In the genomic region with DNA sequence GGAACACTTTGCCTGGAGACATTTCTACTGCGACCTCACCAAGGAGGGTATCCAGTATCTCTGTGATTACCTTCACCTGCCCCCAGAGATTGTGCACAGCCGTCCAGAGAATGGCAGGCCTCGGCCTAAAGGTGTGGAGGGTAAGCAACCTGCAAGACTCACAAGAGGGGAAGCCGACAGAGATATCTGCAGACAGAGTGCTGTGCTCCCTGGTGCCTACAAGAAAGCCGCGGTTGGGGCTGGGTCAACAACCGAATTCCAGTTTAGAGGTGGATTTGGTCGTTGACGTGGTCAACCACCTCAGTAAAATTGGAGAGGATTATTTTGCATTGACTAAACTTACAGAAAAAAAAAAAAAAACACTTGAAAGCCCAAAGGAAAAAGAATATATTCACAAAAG, we compare ENCODE assay signal across 9 cellular contexts.
"Had no signal": no experiment of that assay in that cellular context is flagged by ENCODE, and none has a peak within 500 bp of the region (broad histone marks: within the 10 kb centered on the region; RNA-seq: fewer than 3 reads in every experiment).

No MANE protein-coding gene starts in this region.

- H3K9me3 ChIP-seq: HAP-1 had no signal

- H3K36me3 ChIP-seq: HAP-1 had no signal

- H3K9me3 Mint-ChIP-seq: GM23338 had no signal

- H3K4me3 Mint-ChIP-seq: GM23338, H9, HFFc6 had no signal

- ATAC-seq: GM23338, HCT116 had no signal

- H3K27ac Mint-ChIP-seq: GM23338, H9, HFFc6 had no signal

- DNase-seq: GM23248, GOT3, H7, H9, HCEC 1CT, HFFc6 had no signal

- H3K27ac ChIP-seq: GM23248 had no signal

- H3K4me3 ChIP-seq: GM23248, GM23338, HAP-1 had no signal

- H3K4me1 ChIP-seq: HAP-1 had no signal
